In the genomic region with DNA sequence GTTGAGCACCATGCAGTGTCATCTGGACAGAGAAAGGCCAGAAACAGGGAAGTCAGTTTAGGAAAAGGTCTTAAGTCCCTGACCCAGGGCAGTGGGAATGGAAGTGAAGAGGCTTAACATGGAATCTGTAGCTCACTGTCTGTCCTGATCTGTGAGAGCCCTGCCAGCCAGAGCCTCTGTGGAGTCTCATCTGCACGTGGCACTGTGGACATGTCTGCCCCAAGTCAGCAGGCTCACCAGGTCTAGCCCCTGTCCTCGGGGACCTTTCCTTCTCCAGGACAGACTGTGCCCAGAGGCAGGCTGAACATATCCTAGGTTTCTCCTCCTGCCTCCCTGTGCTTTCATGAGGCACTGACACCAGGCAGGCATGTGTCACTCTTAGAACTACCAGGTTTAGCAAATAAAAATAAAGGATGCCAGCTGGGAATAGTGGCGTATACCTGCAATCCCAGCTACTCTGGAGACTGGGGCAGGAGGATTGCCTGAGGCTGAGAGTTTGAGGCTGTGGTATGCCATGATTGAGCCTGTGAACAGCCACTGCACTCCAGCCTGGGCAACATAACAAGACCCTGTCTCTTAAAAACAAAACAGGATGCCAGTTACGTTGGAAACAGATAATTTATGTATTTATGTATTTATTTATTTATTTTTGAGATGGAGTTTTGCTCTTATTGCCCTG, we compare ENCODE assay signal across 2 cellular contexts.
TF ChIP-seq lines count a peak whose summit lies in the region.

No MANE protein-coding gene starts in this region.

TF ChIP-seq in IMR-90, 13 proteins besides CTCF, POLR2A, EP300 and RAD21:
- TF ChIP-seq SMC3 (IDR thresholded peaks at IDR 0.05; ENCODE audit: low read depth, low read length): no peak
- TF ChIP-seq CEBPB (IDR thresholded peaks at IDR 0.05; ENCODE audit: low read depth, low read length): no peak
- no peak for TF ChIP-seq FOS (IDR thresholded peaks at IDR 0.05; ENCODE audit: low read depth, low read length)
- TF ChIP-seq MAFK (IDR thresholded peaks at IDR 0.05; ENCODE audit: low read depth, low read length): no peak
- TF ChIP-seq RCOR1 (IDR thresholded peaks at IDR 0.05; ENCODE audit: insufficient replicate concordance, low read length): no peak
- TF ChIP-seq BHLHE40 (IDR thresholded peaks at IDR 0.05; ENCODE audit: low read depth, low read length): no peak
- TF ChIP-seq, protein P1, sequence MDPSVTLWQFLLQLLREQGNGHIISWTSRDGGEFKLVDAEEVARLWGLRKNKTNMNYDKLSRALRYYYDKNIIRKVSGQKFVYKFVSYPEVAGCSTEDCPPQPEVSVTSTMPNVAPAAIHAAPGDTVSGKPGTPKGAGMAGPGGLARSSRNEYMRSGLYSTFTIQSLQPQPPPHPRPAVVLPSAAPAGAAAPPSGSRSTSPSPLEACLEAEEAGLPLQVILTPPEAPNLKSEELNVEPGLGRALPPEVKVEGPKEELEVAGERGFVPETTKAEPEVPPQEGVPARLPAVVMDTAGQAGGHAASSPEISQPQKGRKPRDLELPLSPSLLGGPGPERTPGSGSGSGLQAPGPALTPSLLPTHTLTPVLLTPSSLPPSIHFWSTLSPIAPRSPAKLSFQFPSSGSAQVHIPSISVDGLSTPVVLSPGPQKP (IDR thresholded peaks at IDR 0.05; ENCODE audit: borderline replicate concordance, low read depth, low read length): no peak
- TF ChIP-seq MXI1 (IDR thresholded peaks at IDR 0.05; ENCODE audit: borderline replicate concordance, low read depth, low read length): no peak
- TF ChIP-seq RFX5 (IDR thresholded peaks at IDR 0.05; ENCODE audit: low read depth, low read length): no peak
- TF ChIP-seq, protein P2, sequence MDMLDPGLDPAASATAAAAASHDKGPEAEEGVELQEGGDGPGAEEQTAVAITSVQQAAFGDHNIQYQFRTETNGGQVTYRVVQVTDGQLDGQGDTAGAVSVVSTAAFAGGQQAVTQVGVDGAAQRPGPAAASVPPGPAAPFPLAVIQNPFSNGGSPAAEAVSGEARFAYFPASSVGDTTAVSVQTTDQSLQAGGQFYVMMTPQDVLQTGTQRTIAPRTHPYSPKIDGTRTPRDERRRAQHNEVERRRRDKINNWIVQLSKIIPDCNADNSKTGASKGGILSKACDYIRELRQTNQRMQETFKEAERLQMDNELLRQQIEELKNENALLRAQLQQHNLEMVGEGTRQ (IDR thresholded peaks at IDR 0.05; ENCODE audit: low read depth, low read length): no peak
- no peak for TF ChIP-seq MAZ (IDR thresholded peaks at IDR 0.05; ENCODE audit: borderline replicate concordance, low read depth, low read length)
TF ChIP-seq in IMR-90: peak in this region for 0.

TF ChIP-seq in HEK293T, 16 proteins besides CTCF, POLR2A, EP300 and RAD21:
- TF ChIP-seq TARDBP (IDR thresholded peaks at IDR 0.05): no peak
- TF ChIP-seq L3MBTL2 (conservative IDR thresholded peaks at IDR 0.05): no peak
- no peak for TF ChIP-seq LEF1 (IDR thresholded peaks at IDR 0.05; ENCODE audit: borderline replicate concordance)
- no peak for TF ChIP-seq ZNF384 (IDR thresholded peaks at IDR 0.05)
- no peak for TF ChIP-seq ELF4 (IDR thresholded peaks at IDR 0.05)
- no peak for TF ChIP-seq CTBP1 (IDR thresholded peaks at IDR 0.05; ENCODE audit: borderline replicate concordance)
- no peak for TF ChIP-seq NFRKB (IDR thresholded peaks at IDR 0.05)
- TF ChIP-seq FOXK2 (IDR thresholded peaks at IDR 0.05): no peak
- TF ChIP-seq SUZ12 (IDR thresholded peaks at IDR 0.05): no peak
- no peak for TF ChIP-seq FOXM1 (IDR thresholded peaks at IDR 0.05; ENCODE audit: borderline replicate concordance)
